ENCODE assay signal across 8 cellular contexts in the genomic region with DNA sequence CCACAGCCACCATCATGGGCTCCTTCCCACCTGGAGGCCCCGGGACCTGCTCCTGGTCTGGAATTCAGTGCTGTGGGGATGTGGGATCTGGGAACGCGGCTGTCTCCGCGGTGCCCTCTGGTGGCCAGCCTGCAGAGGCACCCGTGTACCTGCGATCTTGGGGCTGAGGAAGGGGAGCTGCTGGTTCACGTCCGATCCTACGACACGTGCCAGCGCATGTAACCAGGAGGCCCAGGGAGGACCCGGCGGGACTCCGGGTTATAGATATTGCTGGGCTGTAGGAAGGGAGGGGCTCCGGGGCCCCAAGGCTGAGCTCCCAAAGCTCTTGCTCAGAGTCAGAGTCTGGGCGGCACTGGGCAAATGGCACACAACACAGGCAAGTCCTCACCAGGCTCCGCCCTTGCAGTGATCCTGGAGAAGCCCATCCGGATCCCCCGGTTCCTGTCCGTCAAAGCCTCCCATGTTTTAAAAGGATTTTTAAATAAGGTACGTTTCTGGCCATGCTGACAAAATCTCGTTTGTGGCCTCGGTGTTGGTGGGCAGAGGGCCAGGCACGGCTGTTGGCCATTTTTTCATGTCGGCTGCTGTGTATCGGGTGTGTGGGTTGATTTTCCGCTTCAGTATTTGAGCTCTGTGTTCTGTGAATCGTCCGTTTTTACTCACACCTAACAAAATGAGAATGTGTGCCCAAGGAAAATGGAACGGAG. TPM values are rescaled to one million over a fixed set of nuclear protein-coding genes. Genes with fewer than 3 reads are reported as not detected.
DNase-seq lines count a peak whose midpoint lies in the region; ATAC-seq and TF ChIP-seq lines count a peak whose summit lies in the region.

No MANE protein-coding gene starts in this region.

- POLR2A ChIA-PET in BJ (lab: Charles Lee) = interaction anchor here (0.6 kb wide), 1 partner anchor 1214 kb away, joined by 3 read pairs; no protein-coding TSS in a partner anchor

- H3K36me3 ChIP-seq in BJ (ENCODE audit: control insufficient read depth, insufficient read depth, low read length) (no peaks in the 10 kb centered on the region), GM23248 (ENCODE audit: low read depth) (no peaks in the 10 kb centered on the region), neural progenitor cell (no peaks in the 10 kb centered on the region)

- peak; percentile 4 for DNase-seq in BJ (ENCODE audit: low read depth)
- DNase-seq in GM23248 = peak; percentile 80
- peak; percentile 47 to 79 for DNase-seq in NCI-H526 (lab: John Stamatoyannopoulos, UW)
- peak in 1 of 2 donors; percentile 41 for DNase-seq in activated T-cell treated with anti-CD3 and anti-CD28 coated beads, Interleukin-2, amount 50 U/mL, for 72 hours
- peak; percentile 65 for DNase-seq in fibroblast of villous mesenchyme (ENCODE audit: low read depth)
- DNase-seq in neural progenitor cell (ENCODE audit: low spot score) = peak; percentile 79

- no peak overlapping the region for H3K27ac Mint-ChIP-seq in activated T-cell treated with anti-CD3 and anti-CD28 coated beads, Interleukin-2, amount 50 U/mL, for 72 hours
- H3K27ac Mint-ChIP-seq in neural progenitor cell = no peak overlapping the region

- H2AFZ ChIP-seq in GM23248 = peak overlapping the region; percentile 74
- no peak overlapping the region for H2AFZ ChIP-seq in neural progenitor cell (replicated peaks)

- peak overlapping the region; percentile 34 for H3K9ac ChIP-seq in GM23248
- no peak overlapping the region for H3K9ac ChIP-seq in neural progenitor cell

- H3K4me2 ChIP-seq in GM23248 (ENCODE audit: unreplicated experiment) (peak overlapping the region; percentile 97), neural progenitor cell (no peak overlapping the region)

- H3K9me3 Mint-ChIP-seq in activated T-cell treated with anti-CD3 and anti-CD28 coated beads, Interleukin-2, amount 50 U/mL, for 72 hours = no peaks in the 10 kb centered on the region
- H3K9me3 Mint-ChIP-seq in neural progenitor cell = no peaks in the 10 kb centered on the region

- no peaks in the 10 kb centered on the region for H3K79me2 ChIP-seq in GM23248 (ENCODE audit: insufficient read depth)
- H3K79me2 ChIP-seq in neural progenitor cell (ENCODE audit: low read depth) = no peaks in the 10 kb centered on the region

- H3K9me3 ChIP-seq in GM23248 (ENCODE audit: low read depth) (no peaks in the 10 kb centered on the region), neural progenitor cell (ENCODE audit: low read depth) (no peaks in the 10 kb centered on the region)

- in situ Hi-C loops in GM23248 (cut with MboI) = loop anchor here (25.0 kb wide), 1 partner anchor 338 kb away; no protein-coding TSS in a partner anchor

- H3K4me3 ChIP-seq in BJ (ENCODE audit: low read depth, low read length) (peak overlapping the region; percentile 34), GM23248 (peak overlapping the region; percentile 72), fibroblast of villous mesenchyme (ENCODE audit: low read depth, low read length) (peak overlapping the region; percentile 30), neural progenitor cell (no peak overlapping the region)

- peak; percentile 40 to 69 for ATAC-seq in activated T-cell treated with anti-CD3 and anti-CD28 coated beads, Interleukin-2, amount 50 U/mL, for 72 hours (replicated peaks in 1 of 2)
- ATAC-seq in HG03571 (IDR thresholded peaks at IDR 0.05; ENCODE audit: unreplicated experiment) = no peak
- ATAC-seq in GM21576 (IDR thresholded peaks at IDR 0.05; ENCODE audit: unreplicated experiment) = no peak

- H4K20me1 ChIP-seq in GM23248 (ENCODE audit: insufficient read depth) (no peaks in the 10 kb centered on the region), neural progenitor cell (ENCODE audit: low read depth) (no peaks in the 10 kb centered on the region)

- no peaks in the 10 kb centered on the region for H3F3A ChIP-seq in GM23248 (ENCODE audit: insufficient read depth)
- H3F3A ChIP-seq in neural progenitor cell (ENCODE audit: low read depth) = peaks cover 3% of the 10 kb centered on the region

- WGBS in GM23248 (ENCODE audit: low coverage in 1 of 2, low lambda C conversion rate in 2 of 2, missing lambda C conversion rate in 2 of 2), 2 experiments = 6 to 8% methylated on average over 31 of the region's 31 CpGs

- H3K9me2 ChIP-seq in GM23248 (ENCODE audit: insufficient read depth) = no peaks in the 10 kb centered on the region

- CTCF ChIA-PET in BJ (lab: Yijun Ruan, JAX) = interaction anchor here (0.6 to 3.8 kb wide), 35 partner anchors 9 to 441 kb away, joined by 3 to 50 read pairs (median 5); partner anchors contain the start of gene FAAP20

- H3K4me3 Mint-ChIP-seq in activated T-cell treated with anti-CD3 and anti-CD28 coated beads, Interleukin-2, amount 50 U/mL, for 72 hours = peak overlapping the region; percentile 17 to 56
- no peak overlapping the region for H3K4me3 Mint-ChIP-seq in neural progenitor cell

- H3K4me1 Mint-ChIP-seq in activated T-cell treated with anti-CD3 and anti-CD28 coated beads, Interleukin-2, amount 50 U/mL, for 72 hours (ENCODE audit: low read depth) = no peaks in the 10 kb centered on the region
- H3K4me1 Mint-ChIP-seq in neural progenitor cell = peaks cover 4% of the 10 kb centered on the region

- H3K4me1 ChIP-seq in GM23248 (ENCODE audit: insufficient read depth) (peaks cover 5% of the 10 kb centered on the region; the same call in 1 of the 2 replicates), neural progenitor cell (no peaks in the 10 kb centered on the region)

- TF ChIP-seq CTCF in BJ (IDR thresholded peaks at IDR 0.05; ENCODE audit: insufficient read depth, low read depth, low read length) (peak; percentile 98), fibroblast of villous mesenchyme (IDR thresholded peaks at IDR 0.05; ENCODE audit: insufficient read depth, low read depth, low read length) (peak; percentile 95), neural progenitor cell (IDR thresholded peaks at IDR 0.05) (peak; percentile 88)

- no peaks in the 10 kb centered on the region for H3K27me3 Mint-ChIP-seq in activated T-cell treated with anti-CD3 and anti-CD28 coated beads, Interleukin-2, amount 50 U/mL, for 72 hours (ENCODE audit: low read depth)
- peaks cover 9% of the 10 kb centered on the region for H3K27me3 Mint-ChIP-seq in neural progenitor cell (ENCODE audit: insufficient read depth, low read depth)

- H3K27me3 ChIP-seq in BJ (ENCODE audit: control insufficient read depth, insufficient read depth, low read length) (no peaks in the 10 kb centered on the region), GM23248 (replicated peaks; ENCODE audit: insufficient read depth) (no peaks in the 10 kb centered on the region), neural progenitor cell (no peaks in the 10 kb centered on the region)

- H3K27ac ChIP-seq in GM23248 (no peak overlapping the region), neural progenitor cell (no peak overlapping the region)

- H3K36me3 Mint-ChIP-seq in activated T-cell treated with anti-CD3 and anti-CD28 coated beads, Interleukin-2, amount 50 U/mL, for 72 hours (ENCODE audit: insufficient read depth in 2 of 2) = no peaks in the 10 kb centered on the region
- H3K36me3 Mint-ChIP-seq in neural progenitor cell = peaks cover 2% of the 10 kb centered on the region

RNA-seq across cellular contexts. Expression of gene FAAP20, which starts 20.1 kb away (rescaled TPM):
- polyA plus RNA-seq in BJ (2011; rRNA removed) (11.9 and 18.7 TPM in 2 replicates), GM23248 (2016; fragmentation: Nextera tagmentation; extraction: Ambion mirVana) (122 and 127 TPM in 2 replicates)
- 4.3 and 4.8 TPM in 2 replicates for polyA minus RNA-seq in BJ (2011; rRNA and poly(A)+ RNA removed)
- 33.4 and 34.5 TPM in 2 replicates for total RNA-seq in GM23248 (2014; rRNA removed; shearing (Covaris generic))
- total RNA-seq in activated T-cell treated with anti-CD3 and anti-CD28 coated beads, Interleukin-2, amount 50 U/mL, for 72 hours = 10 to 100 TPM; 74.6 to 80.4 TPM
- total RNA-seq in fibroblast of villous mesenchyme (20.7 and 30.3 TPM in 2 replicates), neural progenitor cell (ENCODE audit: low replicate concordance) (11.3 and 68.2 TPM in 2 replicates)

RNA-seq across cellular contexts. Expression of gene SKI, which starts 53.6 kb away (rescaled TPM):
- 5.1 and 6.3 TPM in 2 replicates for polyA plus RNA-seq in BJ (2011; rRNA removed)
- polyA minus RNA-seq in BJ (2011; rRNA and poly(A)+ RNA removed) = 6.2 and 10.7 TPM in 2 replicates
- total RNA-seq in GM23248 (2014; rRNA removed; shearing (Covaris generic)) = 23.1 and 26.8 TPM in 2 replicates
- 3.8 and 4.0 TPM in 2 replicates for polyA plus RNA-seq in GM23248 (2016; fragmentation: Nextera tagmentation; extraction: Ambion mirVana)
- 10 to 100 TPM; 28.5 to 32.3 TPM for total RNA-seq in activated T-cell treated with anti-CD3 and anti-CD28 coated beads, Interleukin-2, amount 50 U/mL, for 72 hours
- 26.8 and 32.9 TPM in 2 replicates for total RNA-seq in fibroblast of villous mesenchyme
- total RNA-seq in neural progenitor cell (ENCODE audit: low replicate concordance) = 7.4 and 15.7 TPM in 2 replicates

Comparison
In these comparisons a context has a peak if more than half of its experiments do, and no peak if none do; other contexts are left out.
1. ATAC-seq: peak in activated T-cell treated with anti-CD3 and anti-CD28 coated beads, Interleukin-2, amount 50 U/mL, for 72 hours (2 of 2); none in HG03571 (single experiment) and GM21576 (single experiment).
2. Peak in every context shown above with its lines, with median percentiles within 50 percentile points of each other: CTCF ChIP-seq.